Comparison of ENCODE assay signal across 22 cellular contexts in the genomic region with DNA sequence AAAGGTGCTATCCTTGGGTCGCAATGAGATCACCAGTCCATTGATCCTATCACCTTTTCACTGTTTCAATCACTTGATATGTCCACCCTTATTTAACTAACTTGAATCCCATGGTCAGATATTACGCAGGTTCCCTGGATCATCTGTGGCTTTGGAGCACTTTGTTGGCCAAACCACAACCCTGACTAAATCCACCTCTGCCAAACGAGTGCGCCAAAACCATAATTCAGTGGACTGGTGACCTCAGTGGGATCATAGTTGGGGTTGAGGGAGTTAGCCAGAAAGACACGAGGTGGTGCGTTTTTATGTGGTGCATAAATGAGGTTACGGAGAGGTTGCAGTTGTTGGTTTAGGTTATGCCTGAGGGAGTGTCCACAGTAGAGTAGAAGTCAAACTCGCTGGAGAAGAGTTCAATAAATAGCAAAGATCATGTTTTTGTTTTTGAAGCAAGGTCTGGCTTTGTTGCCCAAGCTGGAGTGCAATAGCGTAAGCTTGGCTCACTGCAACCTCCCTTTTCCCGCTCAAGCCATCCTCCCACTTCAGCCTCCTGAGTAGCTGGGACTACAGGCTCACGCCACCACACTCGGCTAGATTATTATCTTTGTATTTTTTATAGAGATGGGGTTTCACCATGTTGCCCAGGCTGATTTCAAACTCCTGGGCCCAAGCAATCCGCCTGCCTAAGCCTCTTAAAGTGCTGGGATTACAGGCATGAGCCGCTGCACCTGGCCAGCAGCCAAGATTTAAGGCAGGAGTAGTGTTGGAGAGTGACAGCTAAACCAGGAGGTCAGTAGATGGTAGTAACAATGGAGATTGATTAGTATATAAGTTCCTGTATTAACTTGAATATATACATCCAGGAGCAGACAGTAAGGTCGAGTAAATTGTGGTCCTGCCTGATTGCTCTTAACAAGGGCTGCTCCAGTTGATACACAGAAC. TPM values are rescaled to one million over a fixed set of nuclear protein-coding genes. Genes with fewer than 3 reads are reported as not detected.
DNase-seq lines count a peak whose midpoint lies in the region; ATAC-seq and TF ChIP-seq lines count a peak whose summit lies in the region.
"Had no signal": no experiment of that assay in that cellular context is flagged by ENCODE, and none has a peak within 500 bp of the region (broad histone marks: within the 10 kb centered on the region; RNA-seq: fewer than 3 reads in every experiment).

No MANE protein-coding gene starts in this region.

- H3K9me3 ChIP-seq in BE2C (no peaks in the 10 kb centered on the region), HAP-1 (no peaks in the 10 kb centered on the region), Peyer's patch (no peaks in the 10 kb centered on the region)

- no peak overlapping the region for H3K4me3 Mint-ChIP-seq in stimulated activated naive B cell treated with anti-CD40 and anti-IgM and Interleukin-4, amounts not matched to agents 10 μg/mL and 1 μg/mL and 100 μg/mL, for 72 hours
- H3K4me3 Mint-ChIP-seq: activated naive CD4-positive, alpha-beta T cell treated with anti-CD3 and anti-CD28 coated beads, Interleukin-2, amount 50 U/mL, for 24 hours; mesothelial cell of epicardium had no signal

- H3K4me1 ChIP-seq in BE2C (no peaks in the 10 kb centered on the region), HAP-1 (no peaks in the 10 kb centered on the region), Peyer's patch (no peaks in the 10 kb centered on the region)

- H3K27ac Mint-ChIP-seq in activated naive CD4-positive, alpha-beta T cell treated with anti-CD3 and anti-CD28 coated beads, Interleukin-2, amount 50 U/mL, for 72 hours = no peak overlapping the region
- no peak overlapping the region for H3K27ac Mint-ChIP-seq in stimulated activated naive B cell treated with anti-CD40 and anti-IgM and Interleukin-4, amounts not matched to agents 10 μg/mL and 1 μg/mL and 100 μg/mL, for 72 hours
- H3K27ac Mint-ChIP-seq: activated naive CD4-positive, alpha-beta T cell treated with anti-CD3 and anti-CD28 coated beads, Interleukin-2, amount 50 U/mL, for 24 hours; mesothelial cell of epicardium had no signal

- no peaks in the 10 kb centered on the region for H3K9me3 Mint-ChIP-seq in activated naive CD4-positive, alpha-beta T cell treated with anti-CD3 and anti-CD28 coated beads, Interleukin-2, amount 50 U/mL, for 72 hours
- H3K9me3 Mint-ChIP-seq in stimulated activated naive B cell treated with anti-CD40 and anti-IgM and Interleukin-4, amounts not matched to agents 10 μg/mL and 1 μg/mL and 100 μg/mL, for 72 hours = no peaks in the 10 kb centered on the region
- H3K9me3 Mint-ChIP-seq: activated naive CD4-positive, alpha-beta T cell treated with anti-CD3 and anti-CD28 coated beads, Interleukin-2, amount 50 U/mL, for 24 hours had no signal

- TF ChIP-seq POLR2A in Peyer's patch (IDR thresholded peaks at IDR 0.05) = no peak

- ATAC-seq in HG02588 (IDR thresholded peaks at IDR 0.05; ENCODE audit: unreplicated experiment) = no peak
- ATAC-seq in activated naive CD4-positive, alpha-beta T cell treated with anti-CD3 and anti-CD28 coated beads, Interleukin-2, amount 50 U/mL, for 72 hours = no peak
- ATAC-seq in stimulated activated naive B cell treated with anti-CD40 and anti-IgM and Interleukin-4, amounts not matched to agents 10 μg/mL and 1 μg/mL and 100 μg/mL, for 72 hours (replicated peaks) = no peak
- ATAC-seq: Panc1 had no signal

- no peak overlapping the region for H3K4me3 ChIP-seq in BE2C (ENCODE audit: low read depth, low read length)
- no peak overlapping the region for H3K4me3 ChIP-seq in HAP-1
- no peak overlapping the region for H3K4me3 ChIP-seq in fibroblast of mammary gland (ENCODE audit: control insufficient read depth, low read depth, low read length)
- H3K4me3 ChIP-seq in Peyer's patch = no peak overlapping the region
- H3K4me3 ChIP-seq: BLaER1 treated with 17β-estradiol and CSF1 and Interleukin-3, amounts not matched to agents 10 nM and 100 nM had no signal

- H3K4me1 Mint-ChIP-seq in stimulated activated naive B cell treated with anti-CD40 and anti-IgM and Interleukin-4, amounts not matched to agents 10 μg/mL and 1 μg/mL and 100 μg/mL, for 72 hours = peaks cover 6 to 14% of the 10 kb centered on the region in 2 donors
- H3K4me1 Mint-ChIP-seq: activated naive CD4-positive, alpha-beta T cell treated with anti-CD3 and anti-CD28 coated beads, Interleukin-2, amount 50 U/mL, for 24 hours; mesothelial cell of epicardium had no signal

- no peak for TF ChIP-seq CTCF in BE2C (IDR thresholded peaks at IDR 0.05; ENCODE audit: low read depth, low read length)
- no peak for TF ChIP-seq CTCF in fibroblast of mammary gland (conservative IDR thresholded peaks at IDR 0.05; ENCODE audit: control insufficient read depth, insufficient read depth, low read depth, low read length)
- TF ChIP-seq CTCF in Peyer's patch (IDR thresholded peaks at IDR 0.05) = no peak

- no peaks in the 10 kb centered on the region for H3K36me3 ChIP-seq in BE2C
- H3K36me3 ChIP-seq in HAP-1 (replicated peaks) = no peaks in the 10 kb centered on the region
- H3K36me3 ChIP-seq in Peyer's patch = no peaks in the 10 kb centered on the region
- H3K36me3 ChIP-seq: BLaER1 treated with 17β-estradiol and CSF1 and Interleukin-3, amounts not matched to agents 10 nM and 100 nM had no signal

- in situ Hi-C loops in HAP-1 (cut with MboI; ENCODE audit: low sequenced_read_pairs) = no loop called here

- H3K36me3 Mint-ChIP-seq in activated naive CD4-positive, alpha-beta T cell treated with anti-CD3 and anti-CD28 coated beads, Interleukin-2, amount 50 U/mL, for 72 hours = no peaks in the 10 kb centered on the region
- peaks cover 0 to 4% of the 10 kb centered on the region in 2 donors for H3K36me3 Mint-ChIP-seq in stimulated activated naive B cell treated with anti-CD40 and anti-IgM and Interleukin-4, amounts not matched to agents 10 μg/mL and 1 μg/mL and 100 μg/mL, for 72 hours
- H3K36me3 Mint-ChIP-seq: activated naive CD4-positive, alpha-beta T cell treated with anti-CD3 and anti-CD28 coated beads, Interleukin-2, amount 50 U/mL, for 24 hours; mesothelial cell of epicardium had no signal

- H3K27me3 ChIP-seq in BE2C (no peaks in the 10 kb centered on the region), HAP-1 (ENCODE audit: low read depth) (no peaks in the 10 kb centered on the region), Peyer's patch (no peaks in the 10 kb centered on the region)
- H3K27me3 ChIP-seq: BLaER1 treated with 17β-estradiol and CSF1 and Interleukin-3, amounts not matched to agents 10 nM and 100 nM had no signal

- peak; percentile 60 for DNase-seq in BE2C
- DNase-seq in HAP-1 (ENCODE audit: low spot score in 2 of 2) = peak; percentile 29 to 71
- DNase-seq in NCI-H524 treated with DMSO at 0.1 percent for 48 hours (lab: John Stamatoyannopoulos, UW) = peak; percentile 52
- peak; percentile 86 for DNase-seq in fibroblast of mammary gland (ENCODE audit: low read depth)
- no peak for DNase-seq in Peyer's patch
- no peak for DNase-seq in activated naive CD4-positive, alpha-beta T cell treated with anti-CD3 and anti-CD28 coated beads, Interleukin-2, amount 50 U/mL, for 72 hours (ENCODE audit: low spot score in 2 of 2)
- DNase-seq in stimulated activated naive B cell treated with anti-CD40 and anti-IgM and Interleukin-4, amounts not matched to agents 10 μg/mL and 1 μg/mL and 100 μg/mL, for 72 hours = no peak
- DNase-seq: activated T-cell treated with anti-CD3 and anti-CD28 coated beads for 4 hours; caudate nucleus; DMS79; effector CD4-positive, alpha-beta T cell; hippocampal formation; NCI-H1092; stimulated activated CD4-positive, alpha-beta T cell treated with anti-CD3 and anti-CD28 coated beads, Interleukin-4, amount 100 ng/mL, for 4 hours had no signal

- peaks cover 23 to 39% of the 10 kb centered on the region in 2 donors for H3K27me3 Mint-ChIP-seq in stimulated activated naive B cell treated with anti-CD40 and anti-IgM and Interleukin-4, amounts not matched to agents 10 μg/mL and 1 μg/mL and 100 μg/mL, for 72 hours

- no peak overlapping the region for H3K27ac ChIP-seq in Peyer's patch
- H3K27ac ChIP-seq: BLaER1 treated with 17β-estradiol and CSF1 and Interleukin-3, amounts not matched to agents 10 nM and 100 nM had no signal

RNA-seq across cellular contexts. Expression of a gene that starts 4.5 kb away (rescaled TPM):
- not detected for polyA plus RNA-seq in BE2C (2012; ENCODE audit: insufficient read depth, insufficient read length, low read depth)
- total RNA-seq in Peyer's patch = not detected
- total RNA-seq in activated naive CD4-positive, alpha-beta T cell treated with anti-CD3 and anti-CD28 coated beads, Interleukin-2, amount 50 U/mL, for 72 hours = not detected
- total RNA-seq: kidney epithelial cell, mesothelial cell of epicardium, NCI-H460 had no signal
- polyA plus RNA-seq: thymus had no signal

RNA-seq across cellular contexts. Expression of a gene that starts 19.9 kb away (rescaled TPM):
- 0.94 TPM for polyA plus RNA-seq in BE2C (2012; ENCODE audit: insufficient read depth, insufficient read length, low read depth)
- total RNA-seq in Peyer's patch = not detected
- 1 to 10 TPM in 1 of 2 donors, under 1 TPM in 1; 0.80 to 2.0 TPM for total RNA-seq in activated naive CD4-positive, alpha-beta T cell treated with anti-CD3 and anti-CD28 coated beads, Interleukin-2, amount 50 U/mL, for 72 hours
- total RNA-seq: NCI-H460 had no signal

RNA-seq across cellular contexts. Expression of a gene that starts 21.9 kb away (rescaled TPM):
- polyA plus RNA-seq in BE2C (2012; ENCODE audit: insufficient read depth, insufficient read length, low read depth) = 31.8 TPM
- 100 to 1,000 TPM in 3 of 4 donors, 10 to 100 TPM in 1; 66.4 to 192 (median 105) TPM for total RNA-seq in Peyer's patch
- total RNA-seq in activated naive CD4-positive, alpha-beta T cell treated with anti-CD3 and anti-CD28 coated beads, Interleukin-2, amount 50 U/mL, for 72 hours = 10 to 100 TPM; 39.0 to 60.1 TPM

RNA-seq across cellular contexts. Expression of a gene that starts 42.1 kb away (rescaled TPM):
- polyA plus RNA-seq in BE2C (2012; ENCODE audit: insufficient read depth, insufficient read length, low read depth) = 1,079 TPM
- 1,000 to 10,000 TPM in 1 of 4 donors, 100 to 1,000 TPM in 3; 369 to 1,310 (median 750) TPM for total RNA-seq in Peyer's patch
- 1,000 to 10,000 TPM; 1,843 to 2,330 TPM for total RNA-seq in activated naive CD4-positive, alpha-beta T cell treated with anti-CD3 and anti-CD28 coated beads, Interleukin-2, amount 50 U/mL, for 72 hours

RNA-seq across cellular contexts. Expression of a gene that starts 42.5 kb away (rescaled TPM):
- 179 TPM for polyA plus RNA-seq in BE2C (2012; ENCODE audit: insufficient read depth, insufficient read length, low read depth)
- total RNA-seq in Peyer's patch = 100 to 1,000 TPM in 1 of 4 donors, 10 to 100 TPM in 3; 52.8 to 104 (median 77.8) TPM
- total RNA-seq in activated naive CD4-positive, alpha-beta T cell treated with anti-CD3 and anti-CD28 coated beads, Interleukin-2, amount 50 U/mL, for 72 hours = 100 to 1,000 TPM in 1 of 2 donors, 10 to 100 TPM in 1; 67.3 to 123 TPM

Comparison
In these comparisons a context has a peak if more than half of its experiments do, and no peak if none do; other contexts are left out.
1. DNase-seq: peak in BE2C (single experiment), HAP-1 (2 of 2), NCI-H524 treated with DMSO at 0.1 percent for 48 hours (single experiment) and fibroblast of mammary gland (single experiment); none in Peyer's patch (0 of 3), activated naive CD4-positive, alpha-beta T cell treated with anti-CD3 and anti-CD28 coated beads, Interleukin-2, amount 50 U/mL, for 72 hours (0 of 2) and stimulated activated naive B cell treated with anti-CD40 and anti-IgM and Interleukin-4, amounts not matched to agents 10 μg/mL and 1 μg/mL and 100 μg/mL, for 72 hours (single experiment).